8 cellular contexts compared by ENCODE assay signal in the genomic region with DNA sequence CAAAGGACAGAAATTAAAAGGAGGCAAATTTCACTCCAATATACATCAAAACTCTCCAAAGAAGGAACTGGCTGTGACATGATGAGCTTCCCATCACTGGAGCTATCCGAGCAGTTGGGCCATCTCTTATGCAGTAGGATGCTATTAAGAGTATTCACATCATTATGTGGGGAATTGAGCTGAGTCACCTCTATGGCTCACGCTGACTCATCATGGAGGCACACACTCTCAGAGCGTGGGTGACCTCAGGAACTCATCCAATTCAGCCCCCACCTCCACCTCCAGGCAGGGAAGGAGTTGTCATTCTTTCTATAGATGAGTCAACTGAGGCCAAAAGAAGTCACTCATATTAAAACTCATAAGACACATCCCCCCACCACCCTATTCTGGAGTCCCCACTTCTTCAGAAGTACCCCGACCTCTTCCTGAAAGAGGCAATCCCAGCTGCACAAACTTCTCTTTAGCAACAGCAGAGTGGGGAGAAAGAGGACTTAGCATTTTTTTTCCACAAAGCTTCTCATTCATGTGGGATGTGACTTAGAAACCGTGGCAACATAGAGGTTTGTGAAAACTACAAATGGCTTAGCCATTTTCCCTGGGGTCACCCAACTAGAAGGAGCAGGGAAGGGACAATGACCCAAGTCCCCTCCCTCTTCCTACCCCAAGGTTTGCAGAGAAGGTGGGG. TPM values are rescaled to one million over a fixed set of nuclear protein-coding genes. Genes with fewer than 3 reads are reported as not detected.
DNase-seq lines count a peak whose midpoint lies in the region; ATAC-seq lines count a peak whose summit lies in the region.

No MANE protein-coding gene starts in this region.

- POLR2A ChIA-PET in CD8-positive, alpha-beta memory T cell (lab: Charles Lee): no interaction called here

- peaks cover 19% of the 10 kb centered on the region for H3K4me1 ChIP-seq in mesenchymal stem cell (ENCODE audit: control insufficient read depth, insufficient read depth, low read depth, low read length)
- H3K4me1 ChIP-seq in CD8-positive, alpha-beta memory T cell (ENCODE audit: insufficient read depth, low read length): no peaks in the 10 kb centered on the region

- peak overlapping the region; percentile 67 for H3K27ac ChIP-seq in mesenchymal stem cell (ENCODE audit: low read length, poor library complexity, severe bottlenecking)
- no peak overlapping the region for H3K27ac ChIP-seq in CD8-positive, alpha-beta memory T cell (ENCODE audit: low read depth, low read length)

- peak overlapping the region in 1 of 2 experiments; percentile 40 for H3K18ac ChIP-seq in mesenchymal stem cell (ENCODE audit: low read depth in 1 of 2, low read length in 2 of 2)

- H3K27me3 Mint-ChIP-seq in activated T-helper 1 cell treated with anti-CD3 and anti-CD28 coated beads, Interleukin-12 subunit alpha, Interleukin-12 subunit beta, Interleukin-2, Interleukin-4 antibody, amounts not matched to agents 30 ng/mL and 10 ng/mL and 1 ng/mL, durations not matched to agents 14 hours and 24 hours and 36 hours (ENCODE audit: insufficient read depth): no peaks in the 10 kb centered on the region
- H3K27me3 Mint-ChIP-seq in CD8-positive, alpha-beta memory T cell: peaks cover 0 to 1% of the 10 kb centered on the region in 2 donors

- H3K4me2 ChIP-seq in mesenchymal stem cell (ENCODE audit: low read length, poor library complexity, severe bottlenecking): no peak overlapping the region

- intact Hi-C loops in activated T-helper 1 cell treated with anti-CD3 and anti-CD28 coated beads, Interleukin-12 subunit alpha, Interleukin-12 subunit beta, Interleukin-2, Interleukin-4 antibody, amounts not matched to agents 30 ng/mL and 10 ng/mL and 1 ng/mL, durations not matched to agents 14 hours and 24 hours and 36 hours (cut with micrococcal nuclease): loop anchor here (1.0 to 10.0 kb wide), 4 partner anchors 22 to 978 kb away; no protein-coding TSS in a partner anchor
- intact Hi-C loops in posterior vena cava (cut with DNase I): no loop called here

- no peak overlapping the region for H4K91ac ChIP-seq in mesenchymal stem cell (ENCODE audit: low read length)

- no peak overlapping the region for H2BK5ac ChIP-seq in mesenchymal stem cell (ENCODE audit: low read depth, low read length, poor library complexity, severe bottlenecking)

- no peaks in the 10 kb centered on the region for H3K79me1 ChIP-seq in mesenchymal stem cell (replicated peaks; ENCODE audit: low read length, poor library complexity, severe bottlenecking)

- no peaks in the 10 kb centered on the region for H3K36me3 Mint-ChIP-seq in activated T-helper 1 cell treated with anti-CD3 and anti-CD28 coated beads, Interleukin-12 subunit alpha, Interleukin-12 subunit beta, Interleukin-2, Interleukin-4 antibody, amounts not matched to agents 30 ng/mL and 10 ng/mL and 1 ng/mL, durations not matched to agents 14 hours and 24 hours and 36 hours (ENCODE audit: low read depth)
- no peaks in the 10 kb centered on the region for H3K36me3 Mint-ChIP-seq in CD8-positive, alpha-beta memory T cell

- no peaks in the 10 kb centered on the region for H3K36me3 ChIP-seq in mesenchymal stem cell (ENCODE audit: control insufficient read depth in 1 of 2, insufficient read depth in 2 of 2, low read depth in 1 of 2, low read length in 2 of 2)
- H3K36me3 ChIP-seq in CD8-positive, alpha-beta memory T cell (ENCODE audit: insufficient read depth, low read length): no peaks in the 10 kb centered on the region

- H2BK15ac ChIP-seq in mesenchymal stem cell (ENCODE audit: low read depth, poor library complexity, severe bottlenecking): no peak overlapping the region

- H2AK5ac ChIP-seq in mesenchymal stem cell (ENCODE audit: low read length, severe bottlenecking): peak overlapping the region; percentile 62

- peaks cover 40% of the 10 kb centered on the region for H3K4me1 Mint-ChIP-seq in activated T-helper 1 cell treated with anti-CD3 and anti-CD28 coated beads, Interleukin-12 subunit alpha, Interleukin-12 subunit beta, Interleukin-2, Interleukin-4 antibody, amounts not matched to agents 30 ng/mL and 10 ng/mL and 1 ng/mL, durations not matched to agents 14 hours and 24 hours and 36 hours (ENCODE audit: low read depth)
- no peaks in the 10 kb centered on the region for H3K4me1 Mint-ChIP-seq in CD8-positive, alpha-beta memory T cell

- H3K27me3 ChIP-seq in mesenchymal stem cell (ENCODE audit: control insufficient read depth in 1 of 2, insufficient read depth in 1 of 2, low read length in 2 of 2): no peaks in the 10 kb centered on the region
- H3K27me3 ChIP-seq in CD8-positive, alpha-beta memory T cell (ENCODE audit: insufficient read depth, low read length, poor library complexity, severe bottlenecking): no peaks in the 10 kb centered on the region

- peak overlapping the region in 1 of 2 experiments; percentile 74 for H3K4ac ChIP-seq in mesenchymal stem cell (ENCODE audit: low read depth in 1 of 2, low read length in 2 of 2)

- CTCF ChIA-PET in CD8-positive, alpha-beta memory T cell (lab: Charles Lee): no interaction called here

- H2BK12ac ChIP-seq in mesenchymal stem cell (ENCODE audit: low read length in 2 of 2): peak overlapping the region in 1 of 2 experiments; percentile 92

- no peak overlapping the region for H3K4me3 Mint-ChIP-seq in activated T-helper 1 cell treated with anti-CD3 and anti-CD28 coated beads, Interleukin-12 subunit alpha, Interleukin-12 subunit beta, Interleukin-2, Interleukin-4 antibody, amounts not matched to agents 30 ng/mL and 10 ng/mL and 1 ng/mL, durations not matched to agents 14 hours and 24 hours and 36 hours
- H3K4me3 Mint-ChIP-seq in CD8-positive, alpha-beta memory T cell: no peak overlapping the region

- ATAC-seq in GM18508 (IDR thresholded peaks at IDR 0.05; ENCODE audit: insufficient read depth, unreplicated experiment) (peak; percentile 58), HG03378 (IDR thresholded peaks at IDR 0.05; ENCODE audit: unreplicated experiment) (peak; percentile 81)

- H3K14ac ChIP-seq in mesenchymal stem cell (ENCODE audit: low read length in 2 of 2): no peak overlapping the region

- peak overlapping the region; percentile 29 for H4K8ac ChIP-seq in mesenchymal stem cell (ENCODE audit: low read length)

- WGBS in mesenchymal stem cell: 0% methylated on average over 2 of the region's 5 CpGs

- no peaks in the 10 kb centered on the region for H3K9me3 ChIP-seq in mesenchymal stem cell (ENCODE audit: control insufficient read depth, low read length)
- H3K9me3 ChIP-seq in CD8-positive, alpha-beta memory T cell (ENCODE audit: low read length): no peaks in the 10 kb centered on the region

- H3K27ac Mint-ChIP-seq in activated T-helper 1 cell treated with anti-CD3 and anti-CD28 coated beads, Interleukin-12 subunit alpha, Interleukin-12 subunit beta, Interleukin-2, Interleukin-4 antibody, amounts not matched to agents 30 ng/mL and 10 ng/mL and 1 ng/mL, durations not matched to agents 14 hours and 24 hours and 36 hours: peak overlapping the region; percentile 36
- H3K27ac Mint-ChIP-seq in CD8-positive, alpha-beta memory T cell: peak overlapping the region in 1 of 8 donors; percentile 64

- no peak overlapping the region for H3K4me3 ChIP-seq in mesenchymal stem cell (ENCODE audit: insufficient read depth in 1 of 2, low read depth in 1 of 2, low read length in 2 of 2)
- no peak overlapping the region for H3K4me3 ChIP-seq in CD8-positive, alpha-beta memory T cell (ENCODE audit: low read length)

- no peak overlapping the region for H2AFZ ChIP-seq in mesenchymal stem cell (ENCODE audit: low read depth, low read length)

- H3K9me3 Mint-ChIP-seq in activated T-helper 1 cell treated with anti-CD3 and anti-CD28 coated beads, Interleukin-12 subunit alpha, Interleukin-12 subunit beta, Interleukin-2, Interleukin-4 antibody, amounts not matched to agents 30 ng/mL and 10 ng/mL and 1 ng/mL, durations not matched to agents 14 hours and 24 hours and 36 hours: no peaks in the 10 kb centered on the region
- no peaks in the 10 kb centered on the region for H3K9me3 Mint-ChIP-seq in CD8-positive, alpha-beta memory T cell

- H3K9ac ChIP-seq in mesenchymal stem cell (ENCODE audit: low read length): peak overlapping the region; percentile 75

- H3K23ac ChIP-seq in mesenchymal stem cell (ENCODE audit: low read length in 2 of 2): no peak overlapping the region

- no peak overlapping the region for H2BK120ac ChIP-seq in mesenchymal stem cell (ENCODE audit: low read depth, low read length)

- peak; percentile 13 for DNase-seq in activated T-helper 1 cell treated with anti-CD3 and anti-CD28 coated beads, Interleukin-12 subunit alpha, Interleukin-12 subunit beta, Interleukin-2, Interleukin-4 antibody, amounts not matched to agents 30 ng/mL and 10 ng/mL and 1 ng/mL, durations not matched to agents 14 hours and 24 hours and 36 hours (ENCODE audit: low spot score)
- peak; percentile 96 for DNase-seq in mesenchymal stem cell
- DNase-seq in NAMALWA (ENCODE audit: low spot score): no peak
- DNase-seq in posterior vena cava (ENCODE audit: low spot score): no peak
- DNase-seq in CD8-positive, alpha-beta memory T cell: no peak
- DNase-seq in activated gamma-delta T cell (lab: John Stamatoyannopoulos, UW): no peak

RNA-seq across cellular contexts. Expression of a gene that starts 32.5 kb away (rescaled TPM):
- not detected in 2 replicates for total RNA-seq in activated T-helper 1 cell treated with anti-CD3 and anti-CD28 coated beads, Interleukin-12 subunit alpha, Interleukin-12 subunit beta, Interleukin-2, Interleukin-4 antibody, amounts not matched to agents 30 ng/mL and 10 ng/mL and 1 ng/mL, durations not matched to agents 14 hours and 24 hours and 36 hours
- polyA plus RNA-seq in mesenchymal stem cell (2013, experiment 1 of 2): not detected
- not detected for polyA plus RNA-seq in mesenchymal stem cell (2013, experiment 2 of 2)
- not detected for total RNA-seq in posterior vena cava
- total RNA-seq in CD8-positive, alpha-beta memory T cell: not detected
- not detected for polyA plus RNA-seq in CD8-positive, alpha-beta memory T cell

Comparison
In these comparisons a context has a peak if more than half of its experiments do, and no peak if none do; other contexts are left out.
1. DNase-seq: peak in activated T-helper 1 cell treated with anti-CD3 and anti-CD28 coated beads, Interleukin-12 subunit alpha, Interleukin-12 subunit beta, Interleukin-2, Interleukin-4 antibody, amounts not matched to agents 30 ng/mL and 10 ng/mL and 1 ng/mL, durations not matched to agents 14 hours and 24 hours and 36 hours (single experiment) and mesenchymal stem cell (single experiment); none in NAMALWA (single experiment), posterior vena cava (single experiment), CD8-positive, alpha-beta memory T cell (0 of 5) and activated gamma-delta T cell (single experiment).